ENCODE assay signal across 10 cellular contexts in the genomic region with DNA sequence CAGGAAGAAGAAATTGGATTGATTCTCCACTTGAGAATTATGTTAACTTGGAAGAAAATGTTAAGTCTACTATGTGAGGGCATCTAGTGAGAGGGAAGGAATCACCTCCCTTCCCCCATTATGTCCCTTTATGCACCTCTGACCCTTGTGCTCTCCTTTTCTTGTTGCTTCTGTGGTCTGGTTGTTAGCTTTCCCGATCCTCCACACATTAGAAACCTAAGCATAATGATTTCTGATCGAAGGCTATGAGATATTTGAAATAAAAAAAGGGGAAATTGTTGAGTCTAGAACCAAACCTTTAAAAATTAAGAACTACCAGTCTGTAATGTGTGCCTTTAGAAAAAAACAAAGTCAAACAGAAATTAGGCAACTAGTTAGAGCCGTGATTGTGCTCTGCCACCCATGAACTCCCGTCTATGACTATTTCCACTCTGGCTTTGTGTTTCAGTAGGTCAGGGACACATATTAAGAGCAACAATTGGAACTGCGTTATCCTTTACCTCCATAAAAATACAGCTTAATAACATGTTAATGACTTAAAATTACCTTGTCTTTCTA. TPM values are rescaled to one million over a fixed set of nuclear protein-coding genes. Genes with fewer than 3 reads are reported as not detected.
A peak's percentile ranks its signal among the peaks of the same experiment; 100 is the strongest.
DNase-seq lines count a peak whose midpoint lies in the region; ATAC-seq and TF ChIP-seq lines count a peak whose summit lies in the region.
"Had no signal": no experiment of that assay in that cellular context is flagged by ENCODE, and none has a peak within 500 bp of the region (broad histone marks: within the 10 kb centered on the region; RNA-seq: fewer than 3 reads in every experiment).

No MANE protein-coding gene starts in this region.

- H3K27me3 Mint-ChIP-seq in CD8-positive, alpha-beta T cell (ENCODE audit: low read depth) = peaks cover 36% of the 10 kb centered on the region

- H3K4me1 ChIP-seq in HAP-1 (peaks cover 36% of the 10 kb centered on the region), iPS DF 6.9 (ENCODE audit: control insufficient read depth, insufficient read depth, low read length) (peaks cover 3% of the 10 kb centered on the region; the same call in 1 of the 2 replicates)
- H3K4me1 ChIP-seq in CD8-positive, alpha-beta T cell (ENCODE audit: insufficient read depth, low read length) = no peaks in the 10 kb centered on the region

- ATAC-seq in CD8-positive, alpha-beta T cell = no peak

- H3K4me1 Mint-ChIP-seq in CD8-positive, alpha-beta T cell (ENCODE audit: low read depth) = peaks cover 2% of the 10 kb centered on the region

- POLR2A ChIA-PET in CD8-positive, alpha-beta T cell (lab: Charles Lee) = no interaction called here

- no CpG with 5 or more reads among the region's 5 CpGs for whole genome bisulfite sequencing in iPS DF 6.9 (ENCODE audit: insufficient coverage, insufficient read length)

- no peaks in the 10 kb centered on the region for H3K9me3 Mint-ChIP-seq in CD8-positive, alpha-beta T cell

- in situ Hi-C loops in HAP-1 (cut with MboI; ENCODE audit: low sequenced_read_pairs) = loop anchor here (25.0 kb wide), 1 partner anchor 1136 kb away; no protein-coding TSS in a partner anchor

- intact Hi-C loops in CD8-positive, alpha-beta T cell (cut with DNase I, micrococcal nuclease) = no loop called here

- no peak overlapping the region for H3K27ac Mint-ChIP-seq in CD8-positive, alpha-beta T cell

- H3K27me3 ChIP-seq in HAP-1 (ENCODE audit: low read depth) (no peaks in the 10 kb centered on the region), WERI-Rb-1 (ENCODE audit: insufficient read depth, low read depth, severe bottlenecking) (no peaks in the 10 kb centered on the region), iPS DF 6.9 (ENCODE audit: control insufficient read depth, insufficient read depth, low read length) (no peaks in the 10 kb centered on the region)
- peaks cover 5% of the 10 kb centered on the region for H3K27me3 ChIP-seq in CD8-positive, alpha-beta T cell (ENCODE audit: insufficient read depth, low read length)

- H3K36me3 ChIP-seq in HAP-1 (replicated peaks) (no peaks in the 10 kb centered on the region), WERI-Rb-1 (peaks cover 27% of the 10 kb centered on the region), iPS DF 6.9 (ENCODE audit: control insufficient read depth, insufficient read depth, low read length) (no peaks in the 10 kb centered on the region)
- H3K36me3 ChIP-seq in CD8-positive, alpha-beta T cell (ENCODE audit: insufficient read depth, low read length) = no peaks in the 10 kb centered on the region

- no peaks in the 10 kb centered on the region for H3K36me3 Mint-ChIP-seq in CD8-positive, alpha-beta T cell

- H3K4me3 Mint-ChIP-seq in CD8-positive, alpha-beta T cell = no peak overlapping the region

- H3K4me3 ChIP-seq in HAP-1 = peak overlapping the region; percentile 76
- peak overlapping the region; percentile 86 for H3K4me3 ChIP-seq in WERI-Rb-1 (ENCODE audit: low read depth, low read length)
- H3K4me3 ChIP-seq in iPS DF 6.9 (ENCODE audit: low read length) = peak overlapping the region; percentile 62; the same call in 1 of the 2 replicates
- H3K4me3 ChIP-seq in skeletal muscle cell (ENCODE audit: low read depth, low read length) = peak overlapping the region; percentile 94
- H3K4me3 ChIP-seq in CD8-positive, alpha-beta T cell (ENCODE audit: low read depth, low read length) = no peak overlapping the region

- TF ChIP-seq CTCF in WERI-Rb-1 (IDR thresholded peaks at IDR 0.05; ENCODE audit: low read depth, low read length) = no peak
- no peak for TF ChIP-seq CTCF in CD8-positive, alpha-beta T cell (IDR thresholded peaks at IDR 0.05)

- H3K9me3 ChIP-seq in HAP-1 (no peaks in the 10 kb centered on the region), WERI-Rb-1 (ENCODE audit: severe bottlenecking) (no peaks in the 10 kb centered on the region), iPS DF 6.9 (ENCODE audit: control insufficient read depth, insufficient read depth, low read length) (no peaks in the 10 kb centered on the region)
- no peaks in the 10 kb centered on the region for H3K9me3 ChIP-seq in CD8-positive, alpha-beta T cell (ENCODE audit: low read length)
- H3K9me3 ChIP-seq: mucosa of descending colon had no signal

- DNase-seq in HAP-1 (ENCODE audit: low spot score in 2 of 2) (no peak), WERI-Rb-1 (no peak), iPS DF 6.9 (ENCODE audit: low read depth, low spot score) (no peak), skeletal muscle cell (ENCODE audit: low read depth) (no peak), NOMO-1 (lab: John Stamatoyannopoulos, UW; ENCODE audit: unreplicated experiment in 2 of 2) (no peak), T-helper 9 cell (no peak)
- DNase-seq in stimulated activated CD4-positive, alpha-beta T cell treated with anti-CD3 and anti-CD28 coated beads, Interleukin-12 subunit alpha, Interleukin-12 subunit beta, amount 100 ng/mL, for 4 hours = no peak
- DNase-seq in CD8-positive, alpha-beta T cell = no peak
- DNase-seq: activated CD4-positive, alpha-beta T cell treated with anti-CD3 and anti-CD28 coated beads, Interleukin-2, amount 50 U/mL, for 4 hours had no signal

- CTCF ChIA-PET in CD8-positive, alpha-beta T cell (lab: Charles Lee) = no interaction called here

- peak overlapping the region; percentile 95 for H3K27ac ChIP-seq in WERI-Rb-1
- H3K27ac ChIP-seq in iPS DF 6.9 (ENCODE audit: low read length) = no peak overlapping the region
- no peak overlapping the region for H3K27ac ChIP-seq in CD8-positive, alpha-beta T cell (ENCODE audit: low read depth, low read length)

RNA-seq across cellular contexts. Expression of a gene that starts 0.5 kb away (rescaled TPM):
- not detected for total RNA-seq in CD8-positive, alpha-beta T cell
